2 cellular contexts compared by ENCODE assay signal in genomic region chr1:241302024-241302423, GRCh38.
TF ChIP-seq lines count a peak whose summit lies in the region.

No MANE protein-coding gene starts in this region.

TF ChIP-seq in WTC11, 78 proteins besides CTCF, POLR2A, EP300 and RAD21:
- TF ChIP-seq NFATC4 (CRISPR knock-in tag; IDR thresholded peaks at IDR 0.05) = 0 out of 2 replicates have a peak, but pooled peaks have one; percentile 28
- TF ChIP-seq GTF2I (CRISPR knock-in tag; conservative IDR thresholded peaks at IDR 0.05) = 0 out of 2 replicates have a peak, but pooled peaks have one; percentile 18

TF ChIP-seq in H1, 55 proteins besides CTCF, POLR2A, EP300 and RAD21:
- 0 out of 2 replicates have a peak, but pooled peaks have one; percentile 34 for TF ChIP-seq KDM1A (IDR thresholded peaks at IDR 0.05; ENCODE audit: borderline replicate concordance, low read length)
- 0 out of 2 replicates have a peak, but pooled peaks have one; percentile 19 for TF ChIP-seq TCF12 (IDR thresholded peaks at IDR 0.05; ENCODE audit: low read depth, low read length)
- TF ChIP-seq ASH2L (IDR thresholded peaks at IDR 0.05; ENCODE audit: low read length) = peak; percentile 24
- peak; percentile 50; the same call in 1 of the 2 replicates for TF ChIP-seq MAX (IDR thresholded peaks at IDR 0.05)
- peak; percentile 52 for TF ChIP-seq NANOG (IDR thresholded peaks at IDR 0.05; ENCODE audit: insufficient read depth, low read depth, low read length, poor library complexity, severe bottlenecking)
- peak; percentile 80 for TF ChIP-seq TEAD4 (IDR thresholded peaks at IDR 0.05; ENCODE audit: low read depth, low read length)
- TF ChIP-seq TBP (IDR thresholded peaks at IDR 0.05; ENCODE audit: low read depth, low read length) = 0 out of 2 replicates have a peak, but pooled peaks have one; percentile 55
